Comparison of ENCODE assay signal across 9 cellular contexts in genomic region chr14:24843494-24843893, GRCh38.
DNase-seq lines count a peak whose midpoint lies in the region; ATAC-seq and FAIRE-seq lines count a peak whose summit lies in the region.
"Had no signal": no experiment of that assay in that cellular context is flagged by ENCODE, and none has a peak within 500 bp of the region (broad histone marks: within the 10 kb centered on the region; RNA-seq: fewer than 3 reads in every experiment).

No MANE protein-coding gene starts in this region.

- H3K27ac Mint-ChIP-seq in activated T-cell treated with anti-CD3 and anti-CD28 coated beads, Interleukin-2, amount 50 U/mL, for 24 hours: no peak overlapping the region

- FAIRE-seq in GM18507 (lab: Jason Lieb, UNC): peak; percentile 24

- no peaks in the 10 kb centered on the region for H3K9me3 Mint-ChIP-seq in activated T-cell treated with anti-CD3 and anti-CD28 coated beads, Interleukin-2, amount 50 U/mL, for 24 hours

- H3K4me1 Mint-ChIP-seq in activated T-cell treated with anti-CD3 and anti-CD28 coated beads, Interleukin-2, amount 50 U/mL, for 24 hours (ENCODE audit: low read depth): no peaks in the 10 kb centered on the region

- no peaks in the 10 kb centered on the region for H3K36me3 Mint-ChIP-seq in activated T-cell treated with anti-CD3 and anti-CD28 coated beads, Interleukin-2, amount 50 U/mL, for 24 hours (ENCODE audit: low read depth)

- DNase-seq in GM18507 (ENCODE audit: extremely low spot score, insufficient read length, low read depth) (peak; percentile 1), OCI-M1 (lab: John Stamatoyannopoulos, UW) (peak; percentile 80), G401 (ENCODE audit: low spot score) (no peak), NCI-H69 (lab: John Stamatoyannopoulos, UW) (no peak)
- no peak for DNase-seq in activated T-cell treated with anti-CD3 and anti-CD28 coated beads, Interleukin-2, amount 50 U/mL, for 24 hours
- DNase-seq in activated naive CD4-positive, alpha-beta T cell treated with anti-CD3 and anti-CD28 coated beads, Interleukin-2, amount 50 U/mL, for 16 hours: no peak
- DNase-seq: activated effector memory CD4-positive, alpha-beta T cell treated with anti-CD3 and anti-CD28 coated beads, Interleukin-2, amount 50 U/mL, for 16 hours had no signal

- in situ Hi-C loops in G401 (cut with HindIII; ENCODE audit: low sequenced_read_pairs): no loop called here

- no peak overlapping the region for H3K4me3 Mint-ChIP-seq in activated T-cell treated with anti-CD3 and anti-CD28 coated beads, Interleukin-2, amount 50 U/mL, for 24 hours

- H3K27me3 Mint-ChIP-seq in activated T-cell treated with anti-CD3 and anti-CD28 coated beads, Interleukin-2, amount 50 U/mL, for 24 hours: peaks cover 15% of the 10 kb centered on the region

- ATAC-seq in GM21390 (IDR thresholded peaks at IDR 0.05; ENCODE audit: unreplicated experiment): peak; percentile 77
- peak; percentile 97 for ATAC-seq in HG03103 (IDR thresholded peaks at IDR 0.05; ENCODE audit: low read depth, unreplicated experiment)

Comparison
In these comparisons a context has a peak if more than half of its experiments do, and no peak if none do; other contexts are left out.
1. DNase-seq: peak in GM18507 (single experiment) and OCI-M1 (single experiment); none in G401 (single experiment), activated T-cell treated with anti-CD3 and anti-CD28 coated beads, Interleukin-2, amount 50 U/mL, for 24 hours (single experiment), NCI-H69 (single experiment) and activated naive CD4-positive, alpha-beta T cell treated with anti-CD3 and anti-CD28 coated beads, Interleukin-2, amount 50 U/mL, for 16 hours (single experiment).